ENCODE assay signal across 2 cellular contexts in the genomic region with DNA sequence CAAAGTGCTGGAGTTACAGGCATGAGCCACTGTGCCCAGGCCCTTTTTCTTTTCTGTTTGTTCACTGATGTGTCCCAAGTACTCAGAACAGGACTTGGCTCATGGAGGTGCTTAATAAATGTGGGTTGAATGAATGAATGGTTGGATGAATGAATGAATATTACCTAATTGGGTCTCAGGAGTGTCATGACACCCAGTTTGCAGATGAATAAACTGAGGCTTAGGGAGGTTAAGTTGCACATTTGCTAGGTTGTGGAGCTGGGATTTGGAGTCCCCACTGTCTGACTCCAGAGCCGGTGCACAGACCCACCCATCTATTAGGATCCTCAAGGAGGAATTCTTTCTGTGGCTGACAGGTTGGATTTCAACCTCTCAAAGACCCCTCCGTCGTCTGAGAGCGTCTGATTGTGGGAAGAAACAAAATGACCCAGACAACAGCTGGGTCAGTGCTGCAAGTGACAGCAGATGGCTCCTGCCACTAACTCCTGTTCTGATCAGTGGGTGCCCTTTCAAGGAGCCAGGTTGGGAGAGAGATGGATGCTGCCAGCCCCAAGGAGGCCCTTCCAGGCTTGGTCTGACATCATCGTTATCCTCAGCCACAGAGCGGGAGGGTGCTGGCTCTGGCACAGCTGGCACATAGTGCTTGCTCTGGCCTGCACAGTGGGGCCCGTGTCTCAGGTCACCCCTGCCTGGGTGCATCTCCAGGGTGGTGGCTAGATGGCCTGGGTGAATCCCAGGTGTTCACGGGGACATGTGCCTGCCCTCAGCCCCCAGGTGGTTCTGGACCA.
TF ChIP-seq lines count a peak whose summit lies in the region.

No MANE protein-coding gene starts in this region.

TF ChIP-seq in H1, 55 proteins besides CTCF, POLR2A, EP300 and RAD21:
- TF ChIP-seq KDM1A (IDR thresholded peaks at IDR 0.05; ENCODE audit: borderline replicate concordance, low read length) (0 out of 2 replicates have a peak, but pooled peaks have one; percentile 41), SP4 (IDR thresholded peaks at IDR 0.05; ENCODE audit: low read length) (no peak), GABPA (IDR thresholded peaks at IDR 0.05; ENCODE audit: borderline replicate concordance, insufficient read depth, low read length) (no peak), RBBP5 (IDR thresholded peaks at IDR 0.05; ENCODE audit: borderline replicate concordance, low read depth, low read length) (no peak), SIRT6 (IDR thresholded peaks at IDR 0.05; ENCODE audit: low read length) (no peak), SP1 (IDR thresholded peaks at IDR 0.05; ENCODE audit: low read depth, low read length) (no peak), EZH2 (IDR thresholded peaks at IDR 0.05; ENCODE audit: low read depth, low read length, severe bottlenecking) (no peak), TCF12 (IDR thresholded peaks at IDR 0.05; ENCODE audit: low read depth, low read length) (no peak)

TF ChIP-seq in GM12891, 5 proteins besides CTCF, POLR2A, EP300 and RAD21:
- TF ChIP-seq SPI1 (IDR thresholded peaks at IDR 0.05; ENCODE audit: low read depth, low read length) = no peak
- no peak for TF ChIP-seq PAX5 (IDR thresholded peaks at IDR 0.05; ENCODE audit: insufficient read depth, low read length, severe bottlenecking)
- TF ChIP-seq POLR2AphosphoS5 (IDR thresholded peaks at IDR 0.05; ENCODE audit: low read depth, low read length) = no peak
- TF ChIP-seq TAF1 (IDR thresholded peaks at IDR 0.05; ENCODE audit: low read depth, low read length) = no peak
- TF ChIP-seq POU2F2 (IDR thresholded peaks at IDR 0.05; ENCODE audit: low read depth, low read length) = no peak
